40 cellular contexts compared by ENCODE assay signal in the genomic region with DNA sequence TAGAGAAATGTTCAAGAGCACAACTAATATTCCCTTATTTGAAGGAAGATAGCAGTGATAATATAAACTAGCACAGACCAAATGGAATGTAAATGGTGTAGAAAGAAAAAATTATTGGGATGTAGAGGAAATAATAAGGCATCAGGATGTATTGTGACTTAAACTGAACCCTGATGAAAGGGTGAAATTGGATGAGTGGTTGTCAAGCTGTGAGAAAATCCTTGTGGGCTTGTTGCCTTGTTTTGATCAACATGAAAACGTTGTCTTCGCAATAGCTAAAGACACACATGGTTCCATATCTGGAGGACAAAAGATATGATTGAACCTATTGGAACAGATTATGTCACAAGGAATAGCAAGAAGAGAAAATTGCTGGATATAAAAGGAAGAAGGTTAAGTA. TPM values are rescaled to one million over a fixed set of nuclear protein-coding genes. Genes with fewer than 3 reads are reported as not detected.
"Had no signal": no experiment of that assay in that cellular context is flagged by ENCODE, and none has a peak within 500 bp of the region (broad histone marks: within the 10 kb centered on the region; RNA-seq: fewer than 3 reads in every experiment).

No MANE protein-coding gene starts in this region.

- H3K27me3 ChIP-seq: adrenal gland, ascending aorta, body of pancreas, brain microvascular endothelial cell, breast epithelium, cardiac muscle cell had no signal

- H3K9me3 ChIP-seq: adrenal gland, ascending aorta, body of pancreas, breast epithelium had no signal

- H3K36me3 ChIP-seq: adrenal gland, ascending aorta, brain microvascular endothelial cell, breast epithelium, cardiac muscle cell had no signal

- H3K36me3 Mint-ChIP-seq: activated naive CD4-positive, alpha-beta T cell treated with anti-CD3 and anti-CD28 coated beads, Interleukin-2, amount 10 ng/mL, durations not matched to agents 7 days and 5 days; activated naive CD4-positive, alpha-beta T cell treated with anti-CD3 and anti-CD28 coated beads, Interleukin-2, amount 50 U/mL, for 24 hours; activated naive CD4-positive, alpha-beta T cell treated with anti-CD3 and anti-CD28 coated beads, Interleukin-2, amount 50 U/mL, for 72 hours; activated naive CD8-positive, alpha-beta T cell; activated naive CD8-positive, alpha-beta T cell treated with anti-CD3 and anti-CD28 coated beads for 36 hours; activated naive CD8-positive, alpha-beta T cell treated with anti-CD3 and anti-CD28 coated beads, Interleukin-2, amount 10 ng/mL, durations not matched to agents 7 days and 5 days; brain had no signal

- H3K4me1 ChIP-seq: adrenal gland, ascending aorta, body of pancreas, breast epithelium had no signal

- FAIRE-seq: astrocyte, bronchial epithelial cell had no signal

- H3K9me3 Mint-ChIP-seq: activated naive CD4-positive, alpha-beta T cell treated with anti-CD3 and anti-CD28 coated beads for 36 hours; activated T-helper 1 cell treated with anti-CD3 and anti-CD28 coated beads, Interleukin-12 subunit alpha, Interleukin-12 subunit beta, Interleukin-2, Interleukin-4 antibody, amounts not matched to agents 30 ng/mL and 10 ng/mL and 1 ng/mL, durations not matched to agents 14 hours and 24 hours and 36 hours; activated T-helper 17 cell treated with anti-CD3 and anti-CD28 coated beads, Interleukin-2, amount 50 U/mL, for 72 hours; activated T-helper 2 cell treated with anti-CD3 and anti-CD28 coated beads, Interferon-gamma antibody, Interleukin-2, Interleukin-4, amounts not matched to agents 10 μg/mL and 5 μg/mL and 100 μg/mL, durations not matched to agents 14 hours and 24 hours and 36 hours; brain had no signal

- H3K4me1 Mint-ChIP-seq: activated naive CD4-positive, alpha-beta T cell treated with anti-CD3 and anti-CD28 coated beads, Interleukin-2, amount 10 ng/mL, durations not matched to agents 7 days and 5 days; activated naive CD4-positive, alpha-beta T cell treated with anti-CD3 and anti-CD28 coated beads, Interleukin-2, amount 50 U/mL, for 24 hours; activated naive CD8-positive, alpha-beta T cell treated with anti-CD3 and anti-CD28 coated beads for 36 hours; activated naive CD8-positive, alpha-beta T cell treated with anti-CD3 and anti-CD28 coated beads, Interleukin-2, amount 10 ng/mL, durations not matched to agents 7 days and 5 days; activated naive CD8-positive, alpha-beta T cell treated with anti-CD3 and anti-CD28 coated beads, Interleukin-2, amount 50 U/mL, for 24 hours; activated T-helper 17 cell treated with anti-CD3 and anti-CD28 coated beads, Interleukin-2, amount 50 U/mL, for 72 hours; brain; central memory CD8-positive, alpha-beta T cell had no signal

- H3K4me3 ChIP-seq: adrenal gland, ascending aorta, body of pancreas, breast epithelium, cardiac muscle cell had no signal

- DNase-seq: activated effector memory CD4-positive, alpha-beta T cell treated with anti-CD3 and anti-CD28 coated beads, Interleukin-2, amount 50 U/mL, for 16 hours; activated effector memory CD4-positive, alpha-beta T cell treated with Interleukin-2 at 50 U/mL for 16 hours; activated gamma-delta T cell; activated gamma-delta T cell treated with Interleukin-2 at 50 U/mL for 16 hours; activated naive CD4-positive, alpha-beta T cell; activated naive CD4-positive, alpha-beta T cell treated with anti-CD3 and anti-CD28 coated beads for 36 hours; activated naive CD4-positive, alpha-beta T cell treated with anti-CD3 and anti-CD28 coated beads, Interleukin-2, amount 10 ng/mL, durations not matched to agents 7 days and 5 days; activated naive CD4-positive, alpha-beta T cell treated with anti-CD3 and anti-CD28 coated beads, Interleukin-2, amount 50 U/mL, for 16 hours; activated naive CD4-positive, alpha-beta T cell treated with Interleukin-2 at 50 U/mL for 16 hours; activated naive CD8-positive, alpha-beta T cell treated with anti-CD3 and anti-CD28 coated beads for 36 hours; activated naive CD8-positive, alpha-beta T cell treated with anti-CD3 and anti-CD28 coated beads, Interleukin-2, amount 10 ng/mL, durations not matched to agents 7 days and 5 days; activated naive CD8-positive, alpha-beta T cell treated with anti-CD3 and anti-CD28 coated beads, Interleukin-2, amount 50 U/mL, for 24 hours; activated T-cell treated with anti-CD3 and anti-CD28 coated beads, Interleukin-2, amount 50 U/mL, for 1 hour; activated T-cell treated with anti-CD3 and anti-CD28 coated beads, Interleukin-2, amount 50 U/mL, for 24 hours; activated T-cell treated with anti-CD3 and anti-CD28 coated beads, Interleukin-2, amount 50 U/mL, for 4 hours; activated T-cell treated with anti-CD3 and anti-CD28 coated beads, Interleukin-2, amount 50 U/mL, for 48 hours; activated T-cell treated with anti-CD3 and anti-CD28 coated beads, Interleukin-2, amount 50 U/mL, for 72 hours; adrenal gland; amniotic stem cell; amygdala; anterior cingulate cortex; aorta; body of pancreas; brain microvascular endothelial cell; caudate nucleus; central memory CD4-positive, alpha-beta T cell; cerebellar nuclear complex had no signal

- ATAC-seq: activated naive CD4-positive, alpha-beta T cell treated with anti-CD3 and anti-CD28 coated beads, Interleukin-2, amount 50 U/mL, for 72 hours; activated naive CD8-positive, alpha-beta T cell treated with anti-CD3 and anti-CD28 coated beads, Interleukin-2, amount 50 U/mL, for 24 hours; activated T-cell treated with anti-CD3 and anti-CD28 coated beads, Interleukin-2, amount 50 U/mL, for 4 hours; activated T-cell treated with anti-CD3 and anti-CD28 coated beads, Interleukin-2, amount 50 U/mL, for 72 hours; activated T-helper 17 cell treated with anti-CD3 and anti-CD28 coated beads, Interleukin-2, amount 50 U/mL, for 72 hours; body of pancreas had no signal

- H3K27ac ChIP-seq: adrenal gland, ascending aorta, body of pancreas, brain microvascular endothelial cell, breast epithelium, cardiac muscle cell had no signal

- H3K27ac Mint-ChIP-seq: activated naive CD4-positive, alpha-beta T cell treated with anti-CD3 and anti-CD28 coated beads for 36 hours; activated naive CD4-positive, alpha-beta T cell treated with anti-CD3 and anti-CD28 coated beads, Interleukin-2, amount 10 ng/mL, durations not matched to agents 7 days and 5 days; activated naive CD4-positive, alpha-beta T cell treated with anti-CD3 and anti-CD28 coated beads, Interleukin-2, amount 50 U/mL, for 24 hours; activated naive CD4-positive, alpha-beta T cell treated with anti-CD3 and anti-CD28 coated beads, Interleukin-2, amount 50 U/mL, for 72 hours; activated naive CD8-positive, alpha-beta T cell; activated naive CD8-positive, alpha-beta T cell treated with anti-CD3 and anti-CD28 coated beads for 36 hours; activated naive CD8-positive, alpha-beta T cell treated with anti-CD3 and anti-CD28 coated beads, Interleukin-2, amount 10 ng/mL, durations not matched to agents 7 days and 5 days; activated naive CD8-positive, alpha-beta T cell treated with anti-CD3 and anti-CD28 coated beads, Interleukin-2, amount 50 U/mL, for 24 hours; activated T-cell treated with anti-CD3 and anti-CD28 coated beads, Interleukin-2, amount 50 U/mL, for 24 hours; activated T-cell treated with anti-CD3 and anti-CD28 coated beads, Interleukin-2, amount 50 U/mL, for 72 hours; activated T-helper 1 cell treated with anti-CD3 and anti-CD28 coated beads, Interleukin-12 subunit alpha, Interleukin-12 subunit beta, Interleukin-2, Interleukin-4 antibody, amounts not matched to agents 30 ng/mL and 10 ng/mL and 1 ng/mL, durations not matched to agents 14 hours and 24 hours and 36 hours; activated T-helper 17 cell treated with anti-CD3 and anti-CD28 coated beads, Interleukin-2, amount 50 U/mL, for 72 hours; activated T-helper 2 cell treated with anti-CD3 and anti-CD28 coated beads, Interferon-gamma antibody, Interleukin-2, Interleukin-4, amounts not matched to agents 10 μg/mL and 5 μg/mL and 100 μg/mL, durations not matched to agents 14 hours and 24 hours and 36 hours; brain had no signal

- H3K27me3 Mint-ChIP-seq: activated naive CD4-positive, alpha-beta T cell treated with anti-CD3 and anti-CD28 coated beads, Interleukin-2, amount 10 ng/mL, durations not matched to agents 7 days and 5 days; activated naive CD4-positive, alpha-beta T cell treated with anti-CD3 and anti-CD28 coated beads, Interleukin-2, amount 50 U/mL, for 24 hours; activated naive CD8-positive, alpha-beta T cell; activated naive CD8-positive, alpha-beta T cell treated with anti-CD3 and anti-CD28 coated beads for 36 hours; activated naive CD8-positive, alpha-beta T cell treated with anti-CD3 and anti-CD28 coated beads, Interleukin-2, amount 10 ng/mL, durations not matched to agents 7 days and 5 days; activated naive CD8-positive, alpha-beta T cell treated with anti-CD3 and anti-CD28 coated beads, Interleukin-2, amount 50 U/mL, for 24 hours; activated T-cell treated with anti-CD3 and anti-CD28 coated beads, Interleukin-2, amount 50 U/mL, for 24 hours; activated T-helper 17 cell treated with anti-CD3 and anti-CD28 coated beads, Interleukin-2, amount 50 U/mL, for 72 hours; central memory CD8-positive, alpha-beta T cell had no signal

- H3K4me3 Mint-ChIP-seq: activated naive CD4-positive, alpha-beta T cell treated with anti-CD3 and anti-CD28 coated beads for 36 hours; activated naive CD4-positive, alpha-beta T cell treated with anti-CD3 and anti-CD28 coated beads, Interleukin-2, amount 10 ng/mL, durations not matched to agents 7 days and 5 days; activated naive CD4-positive, alpha-beta T cell treated with anti-CD3 and anti-CD28 coated beads, Interleukin-2, amount 50 U/mL, for 24 hours; activated naive CD8-positive, alpha-beta T cell; activated naive CD8-positive, alpha-beta T cell treated with anti-CD3 and anti-CD28 coated beads for 36 hours; activated naive CD8-positive, alpha-beta T cell treated with anti-CD3 and anti-CD28 coated beads, Interleukin-2, amount 10 ng/mL, durations not matched to agents 7 days and 5 days; activated naive CD8-positive, alpha-beta T cell treated with anti-CD3 and anti-CD28 coated beads, Interleukin-2, amount 50 U/mL, for 24 hours; activated T-cell treated with anti-CD3 and anti-CD28 coated beads, Interleukin-2, amount 50 U/mL, for 24 hours; activated T-cell treated with anti-CD3 and anti-CD28 coated beads, Interleukin-2, amount 50 U/mL, for 4 hours; activated T-cell treated with anti-CD3 and anti-CD28 coated beads, Interleukin-2, amount 50 U/mL, for 72 hours; activated T-helper 1 cell treated with anti-CD3 and anti-CD28 coated beads, Interleukin-12 subunit alpha, Interleukin-12 subunit beta, Interleukin-2, Interleukin-4 antibody, amounts not matched to agents 30 ng/mL and 10 ng/mL and 1 ng/mL, durations not matched to agents 14 hours and 24 hours and 36 hours; activated T-helper 17 cell treated with anti-CD3 and anti-CD28 coated beads, Interleukin-2, amount 50 U/mL, for 72 hours; brain; central memory CD8-positive, alpha-beta T cell had no signal

RNA-seq across cellular contexts. Expression of a gene that starts 40.3 kb away (rescaled TPM):
- total RNA-seq: activated naive CD4-positive, alpha-beta T cell treated with anti-CD3 and anti-CD28 coated beads, Interleukin-2, amount 50 U/mL, for 72 hours; activated naive CD8-positive, alpha-beta T cell treated with anti-CD3 and anti-CD28 coated beads, Interleukin-2, amount 10 ng/mL, durations not matched to agents 7 days and 5 days; activated T-cell treated with anti-CD3 and anti-CD28 coated beads, Interleukin-2, amount 50 U/mL, for 4 hours; activated T-cell treated with anti-CD3 and anti-CD28 coated beads, Interleukin-2, amount 50 U/mL, for 72 hours; activated T-helper 1 cell treated with anti-CD3 and anti-CD28 coated beads, Interleukin-12 subunit alpha, Interleukin-12 subunit beta, Interleukin-2, Interleukin-4 antibody, amounts not matched to agents 30 ng/mL and 10 ng/mL and 1 ng/mL, durations not matched to agents 14 hours and 24 hours and 36 hours; activated T-helper 17 cell treated with anti-CD3 and anti-CD28 coated beads, Interleukin-2, amount 50 U/mL, for 72 hours; activated T-helper 2 cell treated with anti-CD3 and anti-CD28 coated beads, Interferon-gamma antibody, Interleukin-2, Interleukin-4, amounts not matched to agents 10 μg/mL and 5 μg/mL and 100 μg/mL, durations not matched to agents 14 hours and 24 hours and 36 hours; aorta; ascending aorta had no signal
- polyA plus RNA-seq: aorta had no signal
